8 cellular contexts compared by ENCODE assay signal in genomic region chr9:124297553-124297905, GRCh38. TPM values are rescaled to one million over a fixed set of nuclear protein-coding genes. Genes with fewer than 3 reads are reported as not detected.
DNase-seq lines count a peak whose midpoint lies in the region; ATAC-seq and TF ChIP-seq lines count a peak whose summit lies in the region.

No MANE protein-coding gene starts in this region.

- no peak for ATAC-seq in HG02885 (IDR thresholded peaks at IDR 0.05; ENCODE audit: poor library complexity, unreplicated experiment)

- DNase-seq in HT1080 (ENCODE audit: low read depth) (peak; percentile 96), dedifferentiated amniotic fluid mesenchymal stem cell (ENCODE audit: extremely low spot score) (peak; percentile 96), kidney tubule cell (ENCODE audit: low spot score) (peak; percentile 92), thyroid gland (peak; percentile 91 to 94), NCI-H748 treated with DMSO at 0.1 percent for 48 hours (lab: John Stamatoyannopoulos, UW) (no peak), NCI-H1930 (lab: John Stamatoyannopoulos, UW) (no peak), NCI-H2081 (lab: John Stamatoyannopoulos, UW) (no peak)

- no peaks in the 10 kb centered on the region for H3K9me3 ChIP-seq in thyroid gland

- WGBS in thyroid gland, 2 donors, result 7 to 17% methylated on average over 6 to 9 of the region's 9 CpGs

- H3K27ac ChIP-seq in thyroid gland, result peak overlapping the region; percentile 54 to 90 (median 68)

- intact Hi-C loops in thyroid gland (cut with DNase I), result no loop called here

- TF ChIP-seq CTCF in thyroid gland (IDR thresholded peaks at IDR 0.05), result no peak

- no peaks in the 10 kb centered on the region for H3K27me3 ChIP-seq in thyroid gland

- TF ChIP-seq POLR2A in thyroid gland (IDR thresholded peaks at IDR 0.05), result peak in 1 of 2 donors; percentile 19

- no peaks in the 10 kb centered on the region for H3K36me3 ChIP-seq in thyroid gland

- peaks cover 37 to 51% of the 10 kb centered on the region in 2 donors for H3K4me1 ChIP-seq in thyroid gland

- no peak overlapping the region for H3K4me3 ChIP-seq in thyroid gland (replicated peaks in 1 of 3)

RNA-seq across cellular contexts. Expression of gene NEK6, which starts 39.8 kb away (rescaled TPM):
- total RNA-seq in HT1080 (2014; rRNA removed; shearing (Covaris generic)), result 40.9 and 43.9 TPM in 2 replicates
- 67.1 and 68.4 TPM in 2 replicates for polyA plus RNA-seq in HT1080 (2015; cell fraction: cytosol; rRNA removed)
- polyA plus RNA-seq in HT1080 (2015; cell fraction: nucleus; rRNA removed), result 39.9 and 52.2 TPM in 2 replicates
- 10 to 100 TPM; 10.7 to 12.8 (median 11.0) TPM for total RNA-seq in thyroid gland

Comparison
In these comparisons a context has a peak if more than half of its experiments do, and no peak if none do; other contexts are left out.
1. DNase-seq: peak in HT1080 (single experiment), dedifferentiated amniotic fluid mesenchymal stem cell (single experiment), kidney tubule cell (single experiment) and thyroid gland (2 of 2); none in NCI-H748 treated with DMSO at 0.1 percent for 48 hours (single experiment), NCI-H1930 (0 of 2) and NCI-H2081 (0 of 2).